6 cellular contexts compared by ENCODE assay signal in genomic region chr19:3606174-3606689, GRCh38. TPM values are rescaled to one million over a fixed set of nuclear protein-coding genes. Genes with fewer than 3 reads are reported as not detected.
DNase-seq lines count a peak whose midpoint lies in the region; ATAC-seq and TF ChIP-seq lines count a peak whose summit lies in the region.

No MANE protein-coding gene starts in this region.

- no peak overlapping the region for H3K4me3 Mint-ChIP-seq in activated T-helper 2 cell treated with anti-CD3 and anti-CD28 coated beads, Interferon-gamma antibody, Interleukin-2, Interleukin-4, amounts not matched to agents 10 μg/mL and 5 μg/mL and 100 μg/mL, durations not matched to agents 14 hours and 24 hours and 36 hours (ENCODE audit: low read depth)

- no peak overlapping the region for H3K27ac ChIP-seq in iPS-20b (ENCODE audit: low read length)

- peaks cover 26% of the 10 kb centered on the region for H3K27me3 ChIP-seq in iPS-20b (ENCODE audit: insufficient read depth, low read length)

- ATAC-seq in SK-N-SH treated with all-trans-retinoic acid at 6 μM for 48 hours (peak; percentile 70), HG02970 (IDR thresholded peaks at IDR 0.05; ENCODE audit: low FRiP score, unreplicated experiment) (no peak)

- no peaks in the 10 kb centered on the region for H3K36me3 ChIP-seq in iPS-20b (ENCODE audit: insufficient read depth, low read depth, low read length)

- H3K9ac ChIP-seq in iPS-20b (ENCODE audit: low read depth, low read length), result no peak overlapping the region

- intact Hi-C loops in activated T-helper 2 cell treated with anti-CD3 and anti-CD28 coated beads, Interferon-gamma antibody, Interleukin-2, Interleukin-4, amounts not matched to agents 10 μg/mL and 5 μg/mL and 100 μg/mL, durations not matched to agents 14 hours and 24 hours and 36 hours (cut with micrococcal nuclease), result no loop called here

- H3K27ac Mint-ChIP-seq in activated T-helper 2 cell treated with anti-CD3 and anti-CD28 coated beads, Interferon-gamma antibody, Interleukin-2, Interleukin-4, amounts not matched to agents 10 μg/mL and 5 μg/mL and 100 μg/mL, durations not matched to agents 14 hours and 24 hours and 36 hours, result no peak overlapping the region

- H3K9me3 ChIP-seq in iPS-20b (ENCODE audit: insufficient read depth, low read depth, low read length), result no peaks in the 10 kb centered on the region

- no peaks in the 10 kb centered on the region for H3K36me3 Mint-ChIP-seq in activated T-helper 2 cell treated with anti-CD3 and anti-CD28 coated beads, Interferon-gamma antibody, Interleukin-2, Interleukin-4, amounts not matched to agents 10 μg/mL and 5 μg/mL and 100 μg/mL, durations not matched to agents 14 hours and 24 hours and 36 hours (ENCODE audit: low read depth)

- H3K4me3 ChIP-seq in iPS-20b (ENCODE audit: low read length), result peak overlapping the region; percentile 67; the same call in 1 of the 2 replicates

- peaks cover 4% of the 10 kb centered on the region for H3K27me3 Mint-ChIP-seq in activated T-helper 2 cell treated with anti-CD3 and anti-CD28 coated beads, Interferon-gamma antibody, Interleukin-2, Interleukin-4, amounts not matched to agents 10 μg/mL and 5 μg/mL and 100 μg/mL, durations not matched to agents 14 hours and 24 hours and 36 hours (ENCODE audit: low read depth)

- peak; percentile 85 for DNase-seq in COR-L47 (lab: John Stamatoyannopoulos, UW)
- no peak for DNase-seq in activated T-helper 2 cell treated with anti-CD3 and anti-CD28 coated beads, Interferon-gamma antibody, Interleukin-2, Interleukin-4, amounts not matched to agents 10 μg/mL and 5 μg/mL and 100 μg/mL, durations not matched to agents 14 hours and 24 hours and 36 hours (ENCODE audit: low spot score)
- no peak for DNase-seq in HPDE6-E6E7 (ENCODE audit: extremely low spot score)

- H3K4me1 ChIP-seq in iPS-20b (ENCODE audit: insufficient read depth, low read length), result 0 out of 2 replicates have a peak, but pooled peaks cover 3% of the 10 kb centered on the region

- H3K4me1 Mint-ChIP-seq in activated T-helper 2 cell treated with anti-CD3 and anti-CD28 coated beads, Interferon-gamma antibody, Interleukin-2, Interleukin-4, amounts not matched to agents 10 μg/mL and 5 μg/mL and 100 μg/mL, durations not matched to agents 14 hours and 24 hours and 36 hours (ENCODE audit: low read depth), result peaks cover 2% of the 10 kb centered on the region

- no peaks in the 10 kb centered on the region for H3K9me3 Mint-ChIP-seq in activated T-helper 2 cell treated with anti-CD3 and anti-CD28 coated beads, Interferon-gamma antibody, Interleukin-2, Interleukin-4, amounts not matched to agents 10 μg/mL and 5 μg/mL and 100 μg/mL, durations not matched to agents 14 hours and 24 hours and 36 hours

TF ChIP-seq in SK-N-SH treated with all-trans-retinoic acid at 6 μM for 48 hours, 23 proteins besides CTCF, POLR2A, EP300 and RAD21:
- no peak for TF ChIP-seq GLIS3 (CRISPR knock-in tag; IDR thresholded peaks at IDR 0.05)

RNA-seq across cellular contexts. Expression of gene TBXA2R, which starts 0.4 kb away (rescaled TPM):
- total RNA-seq in activated T-helper 2 cell treated with anti-CD3 and anti-CD28 coated beads, Interferon-gamma antibody, Interleukin-2, Interleukin-4, amounts not matched to agents 10 μg/mL and 5 μg/mL and 100 μg/mL, durations not matched to agents 14 hours and 24 hours and 36 hours, result 0.09 and 0.14 TPM in 2 replicates

RNA-seq across cellular contexts. Expression of gene CACTIN, which starts 20.4 kb away (rescaled TPM):
- total RNA-seq in activated T-helper 2 cell treated with anti-CD3 and anti-CD28 coated beads, Interferon-gamma antibody, Interleukin-2, Interleukin-4, amounts not matched to agents 10 μg/mL and 5 μg/mL and 100 μg/mL, durations not matched to agents 14 hours and 24 hours and 36 hours, result 32.8 and 36.2 TPM in 2 replicates

RNA-seq across cellular contexts. Expression of gene GIPC3, which starts 21.0 kb away (rescaled TPM):
- 0.16 and 0.32 TPM in 2 replicates for total RNA-seq in activated T-helper 2 cell treated with anti-CD3 and anti-CD28 coated beads, Interferon-gamma antibody, Interleukin-2, Interleukin-4, amounts not matched to agents 10 μg/mL and 5 μg/mL and 100 μg/mL, durations not matched to agents 14 hours and 24 hours and 36 hours

RNA-seq across cellular contexts. Expression of gene HMG20B, which starts 33.5 kb away (rescaled TPM):
- 55.3 and 66.3 TPM in 2 replicates for total RNA-seq in activated T-helper 2 cell treated with anti-CD3 and anti-CD28 coated beads, Interferon-gamma antibody, Interleukin-2, Interleukin-4, amounts not matched to agents 10 μg/mL and 5 μg/mL and 100 μg/mL, durations not matched to agents 14 hours and 24 hours and 36 hours

RNA-seq across cellular contexts. Expression of gene MFSD12, which starts 48.8 kb away (rescaled TPM):
- 93.7 and 94.1 TPM in 2 replicates for total RNA-seq in activated T-helper 2 cell treated with anti-CD3 and anti-CD28 coated beads, Interferon-gamma antibody, Interleukin-2, Interleukin-4, amounts not matched to agents 10 μg/mL and 5 μg/mL and 100 μg/mL, durations not matched to agents 14 hours and 24 hours and 36 hours
